In the genomic region with DNA sequence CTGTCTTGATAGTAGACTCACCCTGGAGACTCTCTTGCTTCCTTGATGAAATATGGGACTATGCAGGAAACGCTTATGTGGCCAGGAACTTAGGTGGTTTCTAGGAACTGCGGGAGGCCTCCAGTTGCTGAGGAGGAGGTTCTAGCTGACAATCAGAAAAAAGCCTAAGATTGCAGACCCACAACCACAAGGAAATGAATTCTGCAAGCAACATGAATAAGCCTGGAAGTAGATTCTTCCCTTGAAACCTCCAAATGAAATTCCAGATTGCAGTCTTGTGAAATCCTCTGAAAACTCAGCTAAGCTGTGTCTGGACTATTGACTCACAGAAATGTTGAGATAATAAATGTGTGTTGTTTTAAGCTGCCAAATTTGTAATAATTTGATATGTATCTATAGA, we compare ENCODE assay signal across 21 cellular contexts.
A peak's percentile ranks its signal among the peaks of the same experiment; 100 is the strongest.
DNase-seq lines count a peak whose midpoint lies in the region; FAIRE-seq and TF ChIP-seq lines count a peak whose summit lies in the region.
"Had no signal": no experiment of that assay in that cellular context is flagged by ENCODE, and none has a peak within 500 bp of the region (broad histone marks: within the 10 kb centered on the region; RNA-seq: fewer than 3 reads in every experiment).

No MANE protein-coding gene starts in this region.

- H3K4me1 ChIP-seq in H1 (replicated peaks in 1 of 4; ENCODE audit: control insufficient read depth in 3 of 4, insufficient read depth in 4 of 4, low read length in 3 of 4) (no peaks in the 10 kb centered on the region), neuronal stem cell (ENCODE audit: control insufficient read depth in 2 of 2, insufficient read depth in 1 of 2, low read depth in 1 of 2, low read length in 2 of 2) (no peaks in the 10 kb centered on the region), HAP-1 (peaks cover 16% of the 10 kb centered on the region)
- H3K4me1 ChIP-seq: spleen had no signal

- DNase-seq in EL (peak; percentile 57), SK-N-MC (ENCODE audit: low read depth, low spot score) (peak; percentile 95), H1 (ENCODE audit: low read depth in 1 of 2, low spot score in 2 of 2) (no peak), neuronal stem cell (ENCODE audit: low spot score) (no peak), HAP-1 (ENCODE audit: low spot score in 2 of 2) (no peak), NCI-H446 treated with DMSO at 0.1 percent for 48 hours (lab: John Stamatoyannopoulos, UW) (no peak), amniotic stem cell (lab: John Stamatoyannopoulos, UW) (no peak)
- DNase-seq in stimulated activated CD8-positive, alpha-beta memory T cell treated with anti-CD3 and anti-CD28 coated beads, Interleukin-4, amount 100 ng/mL, for 48 hours = no peak
- DNase-seq: activated CD4-positive, alpha-beta T cell treated with anti-CD3 and anti-CD28 coated beads, Interleukin-2, amount 10 ng/mL, durations not matched to agents 7 days and 5 days; activated CD8-positive, alpha-beta memory T cell treated with anti-CD3 and anti-CD28 coated beads, Interleukin-2, amount 50 U/mL, for 4 hours; activated effector memory CD4-positive, alpha-beta T cell treated with Interleukin-2 at 50 U/mL for 16 hours; activated naive CD8-positive, alpha-beta T cell treated with anti-CD3 and anti-CD28 coated beads, Interleukin-2, amount 50 U/mL, for 24 hours; CD4-positive, alpha-beta T cell; cerebellar nuclear complex; KG1; left colon; NCI-H2029 treated with DMSO at 0.1 percent for 48 hours; NCI-H526; nephron progenitor cell; spleen; substantia nigra had no signal

- TF ChIP-seq RAD21 in H1 (IDR thresholded peaks at IDR 0.05 in 1 of 2, conservative IDR thresholded peaks at IDR 0.05 in 1 of 2; ENCODE audit: low read depth in 2 of 2, low read length in 2 of 2) = no peak

- no peak for TF ChIP-seq CTCF in H1 (IDR thresholded peaks at IDR 0.05; ENCODE audit: control extremely low read depth in 1 of 3, insufficient read depth in 1 of 3, low read depth in 1 of 3, low read length in 3 of 3)

- H3K56ac ChIP-seq in H1 (replicated peaks; ENCODE audit: insufficient read length, low read depth, low read length) = no peak overlapping the region

- H3K14ac ChIP-seq in H1 (ENCODE audit: insufficient read length) (no peak overlapping the region), neuronal stem cell (ENCODE audit: low read length) (no peak overlapping the region)

- H2BK15ac ChIP-seq in H1 (ENCODE audit: low read length) (no peak overlapping the region), neuronal stem cell (ENCODE audit: low read length) (no peak overlapping the region)

- FAIRE-seq in H1 (lab: Jason Lieb, UNC) = no peak

- H3K79me2 ChIP-seq in H1 (ENCODE audit: control insufficient read depth in 1 of 2, insufficient read depth in 2 of 2, low read length in 2 of 2) = no peaks in the 10 kb centered on the region

- no peak overlapping the region for H4K5ac ChIP-seq in H1 (ENCODE audit: insufficient read length, low read depth, low read length)

- H2AFZ ChIP-seq in H1 (ENCODE audit: low read length) (0 out of 2 replicates have a peak overlapping the region, but pooled peaks have one; percentile 31), neuronal stem cell (ENCODE audit: low read length) (peak overlapping the region; percentile 59)

- no peak overlapping the region for H2BK12ac ChIP-seq in H1 (ENCODE audit: low read depth, low read length)
- no peak overlapping the region for H2BK12ac ChIP-seq in neuronal stem cell (ENCODE audit: low read length)

- H2BK20ac ChIP-seq in H1 (ENCODE audit: low read length) = no peak overlapping the region

- H3K79me1 ChIP-seq in H1 (ENCODE audit: low read depth, low read length) = no peaks in the 10 kb centered on the region
- H3K79me1 ChIP-seq in neuronal stem cell (ENCODE audit: low read depth, low read length) = no peaks in the 10 kb centered on the region

- TF ChIP-seq POLR2A in H1 (IDR thresholded peaks at IDR 0.05; ENCODE audit: control extremely low read depth in 1 of 2, low read depth in 2 of 2, low read length in 2 of 2) = no peak

- no peak overlapping the region for H3K23ac ChIP-seq in H1 (ENCODE audit: insufficient read length)
- H3K23ac ChIP-seq in neuronal stem cell (ENCODE audit: low read depth, low read length, poor library complexity) = no peak overlapping the region

- no peak overlapping the region for H2BK120ac ChIP-seq in H1 (replicated peaks; ENCODE audit: low read depth, low read length)
- no peak overlapping the region for H2BK120ac ChIP-seq in neuronal stem cell (ENCODE audit: low read depth, low read length)

- in situ Hi-C loops in HAP-1 (cut with MboI; ENCODE audit: low sequenced_read_pairs) = no loop called here

- H3K27me3 ChIP-seq in H1 (replicated peaks in 1 of 4; ENCODE audit: control insufficient read depth in 3 of 4, extremely low read depth in 1 of 4, insufficient read depth in 3 of 4, low read length in 3 of 4) = no peaks in the 10 kb centered on the region
- no peaks in the 10 kb centered on the region for H3K27me3 ChIP-seq in neuronal stem cell (ENCODE audit: control insufficient read depth in 3 of 3, insufficient read depth in 3 of 3, low read depth in 1 of 3, low read length in 3 of 3)
- no peaks in the 10 kb centered on the region for H3K27me3 ChIP-seq in HAP-1 (ENCODE audit: low read depth)
- H3K27me3 ChIP-seq: spleen had no signal

- H3K9me3 ChIP-seq in SK-N-MC (ENCODE audit: low read depth, low read length) (no peaks in the 10 kb centered on the region), H1 (ENCODE audit: insufficient read depth in 2 of 2, low read depth in 1 of 2, low read length in 1 of 2) (no peaks in the 10 kb centered on the region), neuronal stem cell (replicated peaks in 1 of 2; ENCODE audit: control insufficient read depth in 2 of 2, insufficient read depth in 1 of 2, low read depth in 1 of 2, low read length in 2 of 2) (no peaks in the 10 kb centered on the region), HAP-1 (no peaks in the 10 kb centered on the region)
- H3K9me3 ChIP-seq: spleen had no signal

- 89% methylated on average over 2 of the region's 2 CpGs; no CpG with 5 or more reads in 1 of the 2 experiments for WGBS in H1 (ENCODE audit: extremely low coverage in 1 of 2, insufficient coverage in 1 of 2, insufficient read length in 1 of 2, insufficient replicate concordance in 2 of 2, low coverage in 1 of 2, low lambda C conversion rate in 2 of 2, missing lambda C conversion rate in 1 of 2), 2 experiments
- WGBS in neuronal stem cell (ENCODE audit: extremely low coverage in 2 of 2, insufficient read length in 2 of 2, insufficient replicate concordance in 1 of 2), 2 donors = no CpG with 5 or more reads among the region's 2 CpGs

- no peaks in the 10 kb centered on the region for H3K23me2 ChIP-seq in H1 (ENCODE audit: low read depth, low read length)

- H3K36me3 ChIP-seq in SK-N-MC (ENCODE audit: insufficient read depth, low read length) (no peaks in the 10 kb centered on the region), H1 (ENCODE audit: control insufficient read depth in 2 of 4, insufficient read depth in 4 of 4, low read length in 3 of 4) (no peaks in the 10 kb centered on the region), neuronal stem cell (replicated peaks in 1 of 2; ENCODE audit: control insufficient read depth in 2 of 2, insufficient read depth in 2 of 2, low read length in 2 of 2) (no peaks in the 10 kb centered on the region), HAP-1 (replicated peaks) (no peaks in the 10 kb centered on the region)
- H3K36me3 ChIP-seq: spleen had no signal

- H3K9ac ChIP-seq in SK-N-MC (ENCODE audit: insufficient read length) (no peak overlapping the region), H1 (replicated peaks in 1 of 4; ENCODE audit: extremely low read depth in 1 of 4, low read depth in 3 of 4, low read length in 3 of 4) (no peak overlapping the region), neuronal stem cell (ENCODE audit: low read depth, low read length, poor library complexity) (no peak overlapping the region)

- peak overlapping the region; percentile 46 for H3K27ac ChIP-seq in SK-N-MC
- no peak overlapping the region for H3K27ac ChIP-seq in H1 (ENCODE audit: low read depth, low read length)
- H3K27ac ChIP-seq in neuronal stem cell (replicated peaks; ENCODE audit: low read length) = no peak overlapping the region
- H3K27ac ChIP-seq: spleen had no signal

- H2BK5ac ChIP-seq in H1 (ENCODE audit: low read depth, low read length) (no peak overlapping the region), neuronal stem cell (ENCODE audit: low read length) (no peak overlapping the region)

- H4K8ac ChIP-seq in H1 (ENCODE audit: extremely low read depth, insufficient read depth, low read length) (no peak overlapping the region), neuronal stem cell (ENCODE audit: low read depth, low read length) (no peak overlapping the region)

- H4K91ac ChIP-seq in H1 (replicated peaks; ENCODE audit: insufficient read length, low read length) = no peak overlapping the region
- no peak overlapping the region for H4K91ac ChIP-seq in neuronal stem cell (ENCODE audit: low read depth, low read length, poor library complexity)

- H3K4me2 ChIP-seq in H1 (ENCODE audit: insufficient read depth in 1 of 2, low read depth in 2 of 2, low read length in 2 of 2) (no peak overlapping the region), neuronal stem cell (ENCODE audit: insufficient read depth, low read length, poor library complexity, severe bottlenecking) (no peak overlapping the region)

- H3K4ac ChIP-seq in H1 (replicated peaks; ENCODE audit: insufficient read length, low read depth, low read length) (no peak overlapping the region), neuronal stem cell (ENCODE audit: low read length) (no peak overlapping the region)

- TF ChIP-seq EP300 in H1 (IDR thresholded peaks at IDR 0.05; ENCODE audit: borderline replicate concordance in 1 of 2, low read depth in 2 of 2, low read length in 2 of 2) = no peak

- H2AK5ac ChIP-seq in H1 (ENCODE audit: low read depth, low read length) = no peak overlapping the region
- H2AK5ac ChIP-seq in neuronal stem cell (ENCODE audit: low read depth, low read length) = no peak overlapping the region

- no peaks in the 10 kb centered on the region for H4K20me1 ChIP-seq in H1 (replicated peaks in 1 of 2; ENCODE audit: control insufficient read depth in 1 of 2, insufficient read depth in 2 of 2, low read length in 2 of 2)

- POLR2A ChIA-PET in H1 (lab: Charles Lee; ENCODE audit: partially characterized antibody) = no interaction called here

- H3K18ac ChIP-seq in H1 (ENCODE audit: extremely low read depth, low read length) (no peak overlapping the region), neuronal stem cell (ENCODE audit: low read length) (no peak overlapping the region)

- H3K4me3 ChIP-seq in SK-N-MC = no peak overlapping the region
- H3K4me3 ChIP-seq in H1 (ENCODE audit: extremely low read depth in 1 of 4, insufficient read depth in 2 of 4, low read depth in 3 of 4, low read length in 4 of 4) = no peak overlapping the region
- no peak overlapping the region for H3K4me3 ChIP-seq in neuronal stem cell (ENCODE audit: low read length in 2 of 2)
- H3K4me3 ChIP-seq in HAP-1 = no peak overlapping the region
- H3K4me3 ChIP-seq: spleen had no signal

- CTCF ChIA-PET in H1 (lab: Charles Lee; ENCODE audit: partially characterized antibody) = no interaction called here

TF ChIP-seq in H1, 55 proteins besides CTCF, POLR2A, EP300 and RAD21 (continues in another document):
- TF ChIP-seq ZNF274 (IDR thresholded peaks at IDR 0.05; ENCODE audit: borderline replicate concordance, extremely low read depth, low read length) = no peak
- no peak for TF ChIP-seq SP2 (IDR thresholded peaks at IDR 0.05; ENCODE audit: low read length)
- no peak for TF ChIP-seq RNF2 (IDR thresholded peaks at IDR 0.05; ENCODE audit: borderline replicate concordance, low read depth, low read length, missing control alignments, poor library complexity, severe bottlenecking)

Comparison
In these comparisons a context has a peak if more than half of its experiments do, and no peak if none do; other contexts are left out.
1. DNase-seq: peak in EL (single experiment) and SK-N-MC (single experiment); none in H1 (0 of 2), neuronal stem cell (single experiment), HAP-1 (0 of 2), NCI-H446 treated with DMSO at 0.1 percent for 48 hours (single experiment), stimulated activated CD8-positive, alpha-beta memory T cell treated with anti-CD3 and anti-CD28 coated beads, Interleukin-4, amount 100 ng/mL, for 48 hours (single experiment) and amniotic stem cell (single experiment).